Comparison of ENCODE assay signal across 1 cellular context in genomic region chr15:54840999-54841398, GRCh38.
TF ChIP-seq lines count a peak whose summit lies in the region.

No MANE protein-coding gene starts in this region.

TF ChIP-seq in GM23338, 12 proteins besides CTCF, POLR2A, EP300 and RAD21:
- TF ChIP-seq ZNF462 (CRISPR knock-in tag; IDR thresholded peaks at IDR 0.05) (peak; percentile 72; the same call in 1 of the 2 replicates), EZH2 (IDR thresholded peaks at IDR 0.05; ENCODE audit: low read depth, unreplicated experiment) (no peak), ZNF114 (CRISPR knock-in tag; IDR thresholded peaks at IDR 0.05) (no peak), REST (IDR thresholded peaks at IDR 0.05; ENCODE audit: unreplicated experiment) (peak; percentile 47), ETS1 (IDR thresholded peaks at IDR 0.05) (no peak), POLR2AphosphoS5 (IDR thresholded peaks at IDR 0.05; ENCODE audit: low read depth) (no peak)
